ENCODE assay signal across 8 cellular contexts in genomic region chr9:98807070-98807810, GRCh38. TPM values are rescaled to one million over a fixed set of nuclear protein-coding genes. Genes with fewer than 3 reads are reported as not detected.
DNase-seq lines count a peak whose midpoint lies in the region; ATAC-seq lines count a peak whose summit lies in the region.

GALNT12 (plus strand) TSS chr9:98807670; CDS start chr9:98807699, 29 bp downstream.

- in situ Hi-C loops in KBM-7 (cut with MboI; ENCODE audit: low pct_unique_long_range_greater_than_20kb, low sequenced_read_pairs): no loop called here

- DNase-seq in KBM-7 (peak; percentile 31), dermis blood vessel endothelial cell (peak; percentile 20), mesenteric fat pad (ENCODE audit: low spot score) (peak; percentile 74), NCI-H446 (lab: John Stamatoyannopoulos, UW) (no peak)
- DNase-seq in activated CD4-positive, alpha-beta T cell treated with anti-CD3 and anti-CD28 coated beads for 1 hour: peak; percentile 26
- peak; percentile 20 to 34 for DNase-seq in stimulated activated CD8-positive, alpha-beta memory T cell treated with anti-CD3 and anti-CD28 coated beads, Interleukin-7, amount 100 ng/mL, for 1 hour (ENCODE audit: low read depth in 2 of 2)

- ATAC-seq in GM18517 (IDR thresholded peaks at IDR 0.05; ENCODE audit: unreplicated experiment) (peak; percentile 46), GM19463 (IDR thresholded peaks at IDR 0.05; ENCODE audit: unreplicated experiment) (no peak)

RNA-seq across cellular contexts. Expression of gene GALNT12, which starts in this region (rescaled TPM):
- total RNA-seq in dermis blood vessel endothelial cell (0.14 and 0.34 TPM in 2 replicates), mesenteric fat pad (1.4 TPM)

Comparison
In these comparisons a context has a peak if more than half of its experiments do, and no peak if none do; other contexts are left out.
1. Peak in DNase-seq in dermis blood vessel endothelial cell; RNA of the gene not detected or under 1 TPM.
2. DNase-seq: peak in KBM-7 (single experiment), activated CD4-positive, alpha-beta T cell treated with anti-CD3 and anti-CD28 coated beads for 1 hour (single experiment), mesenteric fat pad (single experiment) and stimulated activated CD8-positive, alpha-beta memory T cell treated with anti-CD3 and anti-CD28 coated beads, Interleukin-7, amount 100 ng/mL, for 1 hour (2 of 2); none in NCI-H446 (0 of 2).